ENCODE assay signal across 8 cellular contexts in the genomic region with DNA sequence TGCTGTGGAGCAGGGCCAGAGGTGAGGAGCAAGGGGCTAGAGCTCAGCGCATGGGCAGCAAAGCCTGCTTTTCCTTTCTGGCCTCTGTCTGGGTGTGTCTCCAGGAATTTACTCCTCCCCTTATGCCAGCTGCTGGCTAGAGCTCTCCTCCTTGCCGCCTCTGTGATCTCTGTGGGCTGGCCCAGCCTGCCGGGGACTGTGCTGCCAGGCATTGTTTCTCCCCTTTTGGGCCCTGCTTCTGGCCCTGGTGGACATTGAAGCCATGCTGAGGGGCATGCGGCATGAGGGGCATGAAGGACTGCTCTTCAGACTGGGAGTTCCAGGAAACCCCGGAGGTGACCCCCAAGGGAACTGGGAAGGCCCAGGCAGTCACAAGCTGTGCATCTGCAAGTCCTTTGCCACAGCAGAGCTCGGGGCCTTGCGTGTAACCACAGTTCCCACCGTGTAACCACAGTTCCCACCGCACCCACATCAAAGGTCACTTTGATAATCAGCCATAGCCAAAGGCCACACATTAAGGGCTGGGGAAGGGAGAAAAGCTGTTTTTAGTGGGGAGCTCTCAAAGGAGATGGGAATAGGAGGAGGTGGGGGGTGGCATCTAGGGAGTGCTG.
DNase-seq lines count a peak whose midpoint lies in the region; ATAC-seq, FAIRE-seq and TF ChIP-seq lines count a peak whose summit lies in the region.

No MANE protein-coding gene starts in this region.

- H3K36me3 ChIP-seq in mesodermal cell (ENCODE audit: control insufficient read depth, insufficient read depth, low read length), result no peaks in the 10 kb centered on the region

- no peak overlapping the region for H3K4me3 ChIP-seq in A549
- no peak overlapping the region for H3K4me3 ChIP-seq in Jurkat, Clone E6-1 (ENCODE audit: low read length)
- H3K4me3 ChIP-seq in mesodermal cell (ENCODE audit: extremely low read depth, insufficient read depth, low read length, poor library complexity, severe bottlenecking), result no peak overlapping the region

- POLR2A ChIA-PET in A549 (lab: Yijun Ruan, JAX), result interaction anchor here (1.0 to 1.3 kb wide), 4 partner anchors 12 to 90 kb away, joined by 3 to 7 read pairs (median 4); no protein-coding TSS in a partner anchor

- H3K27ac ChIP-seq in A549, result peak overlapping the region; percentile 85 to 88
- H3K27ac ChIP-seq in mesodermal cell (ENCODE audit: low read depth, low read length, severe bottlenecking), result peak overlapping the region; percentile 97

- peaks cover 92% of the 10 kb centered on the region for H3K4me1 ChIP-seq in A549
- H3K4me1 ChIP-seq in mesodermal cell (ENCODE audit: control insufficient read depth, insufficient read depth, low read length, poor library complexity, severe bottlenecking), result peaks cover 74% of the 10 kb centered on the region

- H3K4me2 ChIP-seq in A549, result peak overlapping the region; percentile 75

- no peak for TF ChIP-seq CTCF in A549 (IDR thresholded peaks at IDR 0.05)

- DNase-seq in A549 (ENCODE audit: low read depth in 1 of 2, low spot score in 1 of 2), result peak; percentile 56 to 66
- DNase-seq in Jurkat, Clone E6-1 (ENCODE audit: low read depth, low spot score), result peak; percentile 84
- DNase-seq in astrocyte of the hippocampus (ENCODE audit: low read depth, low spot score), result peak; percentile 58
- DNase-seq in urothelium cell line (ENCODE audit: low spot score), result peak; percentile 45
- DNase-seq in NCI-H1105 (lab: John Stamatoyannopoulos, UW), result no peak

- WGBS in A549 (ENCODE audit: missing lambda C conversion rate), result 22% methylated on average over 8 of the region's 9 CpGs
- WGBS in mesodermal cell (ENCODE audit: insufficient coverage in 2 of 2), 2 experiments, result 74% methylated on average over 5 of the region's 9 CpGs

- ATAC-seq in A549, result peak; percentile 50 to 75
- ATAC-seq in HG03521 (IDR thresholded peaks at IDR 0.05; ENCODE audit: unreplicated experiment), result no peak
- no peak for ATAC-seq in GM18520 (IDR thresholded peaks at IDR 0.05; ENCODE audit: unreplicated experiment)

- CTCF ChIA-PET in A549 (lab: Yijun Ruan, JAX), result interaction anchor here (0.9 to 12.5 kb wide), 6 partner anchors 7 to 93 kb away, joined by 3 to 290 read pairs (median 52); a partner anchor contains a TSS

- TF ChIP-seq RAD21 in A549 (conservative IDR thresholded peaks at IDR 0.05 in 1 of 2, IDR thresholded peaks at IDR 0.05 in 1 of 2), result no peak; a peak in 1 of 5 replicates

- H3K9me3 ChIP-seq in A549, result no peaks in the 10 kb centered on the region
- no peaks in the 10 kb centered on the region for H3K9me3 ChIP-seq in mesodermal cell (ENCODE audit: control insufficient read depth, low read length)

- TF ChIP-seq POLR2A in A549 (IDR thresholded peaks at IDR 0.05; ENCODE audit: low read length), result peak; percentile 35; the same call in 1 of the 2 replicates

- FAIRE-seq in A549 (lab: Jason Lieb, UNC) (peak; percentile 13), urothelium cell line (lab: Jason Lieb, UNC) (no peak)

- no peak for TF ChIP-seq EP300 in A549 (IDR thresholded peaks at IDR 0.05)

TF ChIP-seq in A549, 52 proteins besides CTCF, POLR2A, EP300 and RAD21:
- TF ChIP-seq HDAC2 (IDR thresholded peaks at IDR 0.05), result no peak
- no peak for TF ChIP-seq POLR2AphosphoS2 (conservative IDR thresholded peaks at IDR 0.05; ENCODE audit: low read length)
- no peak for TF ChIP-seq NFE2L2 (conservative IDR thresholded peaks at IDR 0.05; ENCODE audit: low read length)
- 0 out of 5 replicates have a peak, but pooled peaks of 1 of the 2 experiments have one; percentile 14 for TF ChIP-seq JUN (IDR thresholded peaks at IDR 0.05)
- no peak for TF ChIP-seq CEBPB (IDR thresholded peaks at IDR 0.05)
- TF ChIP-seq, protein P1, sequence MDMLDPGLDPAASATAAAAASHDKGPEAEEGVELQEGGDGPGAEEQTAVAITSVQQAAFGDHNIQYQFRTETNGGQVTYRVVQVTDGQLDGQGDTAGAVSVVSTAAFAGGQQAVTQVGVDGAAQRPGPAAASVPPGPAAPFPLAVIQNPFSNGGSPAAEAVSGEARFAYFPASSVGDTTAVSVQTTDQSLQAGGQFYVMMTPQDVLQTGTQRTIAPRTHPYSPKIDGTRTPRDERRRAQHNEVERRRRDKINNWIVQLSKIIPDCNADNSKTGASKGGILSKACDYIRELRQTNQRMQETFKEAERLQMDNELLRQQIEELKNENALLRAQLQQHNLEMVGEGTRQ (IDR thresholded peaks at IDR 0.05), result no peak
- TF ChIP-seq, protein P2, sequence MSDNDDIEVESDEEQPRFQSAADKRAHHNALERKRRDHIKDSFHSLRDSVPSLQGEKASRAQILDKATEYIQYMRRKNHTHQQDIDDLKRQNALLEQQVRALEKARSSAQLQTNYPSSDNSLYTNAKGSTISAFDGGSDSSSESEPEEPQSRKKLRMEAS (IDR thresholded peaks at IDR 0.05), result peak; percentile 42; the same call in 1 of the 2 replicates
- TF ChIP-seq SMC3 (IDR thresholded peaks at IDR 0.05), result 0 out of 3 replicates have a peak, but pooled peaks have one; percentile 5

Comparison
In these comparisons a context has a peak if more than half of its experiments do, and no peak if none do; other contexts are left out.
1. ATAC-seq: peak in A549 (2 of 2); none in HG03521 (single experiment) and GM18520 (single experiment).